In genomic region chr12:131239384-131240094, GRCh38 we compare ENCODE assay signal across 13 cellular contexts.
DNase-seq lines count a peak whose midpoint lies in the region; ATAC-seq and FAIRE-seq lines count a peak whose summit lies in the region.
"Had no signal": no experiment of that assay in that cellular context is flagged by ENCODE, and none has a peak within 500 bp of the region (broad histone marks: within the 10 kb centered on the region; RNA-seq: fewer than 3 reads in every experiment).

No MANE protein-coding gene starts in this region.

- H3K27ac Mint-ChIP-seq in activated naive CD4-positive, alpha-beta T cell treated with anti-CD3 and anti-CD28 coated beads for 36 hours: peak overlapping the region; percentile 66
- H3K27ac Mint-ChIP-seq in activated naive CD4-positive, alpha-beta T cell treated with anti-CD3 and anti-CD28 coated beads, Interleukin-2, amount 10 ng/mL, durations not matched to agents 7 days and 5 days: no peak overlapping the region
- peak overlapping the region; percentile 33 for H3K27ac Mint-ChIP-seq in stimulated activated naive CD8-positive, alpha-beta T cell treated with anti-CD3 and anti-CD28 coated beads, Interleukin-15, Interleukin-2, amounts not matched to agents 100 ng/mL and 50 ng/mL, for 24 hours

- no peak for DNase-seq in activated naive CD4-positive, alpha-beta T cell treated with anti-CD3 and anti-CD28 coated beads for 36 hours
- DNase-seq in activated naive CD4-positive, alpha-beta T cell treated with anti-CD3 and anti-CD28 coated beads, Interleukin-2, amount 10 ng/mL, durations not matched to agents 7 days and 5 days: no peak
- DNase-seq in HT-29 (ENCODE audit: low spot score) (no peak), NCI-H187 treated with DMSO at 0.1 percent for 48 hours (lab: John Stamatoyannopoulos, UW) (no peak), urothelium cell line (ENCODE audit: low spot score) (no peak)
- DNase-seq: activated CD4-positive, alpha-beta T cell treated with anti-CD3 and anti-CD28 coated beads for 4 hours; AML-193; EL; NCI-H524 treated with DMSO at 0.1 percent for 48 hours had no signal

- peaks cover 10% of the 10 kb centered on the region for H3K4me1 Mint-ChIP-seq in activated naive CD4-positive, alpha-beta T cell treated with anti-CD3 and anti-CD28 coated beads for 36 hours (ENCODE audit: low read depth)
- no peaks in the 10 kb centered on the region for H3K4me1 Mint-ChIP-seq in activated naive CD4-positive, alpha-beta T cell treated with anti-CD3 and anti-CD28 coated beads, Interleukin-2, amount 10 ng/mL, durations not matched to agents 7 days and 5 days
- H3K4me1 Mint-ChIP-seq in stimulated activated naive CD8-positive, alpha-beta T cell treated with anti-CD3 and anti-CD28 coated beads, Interleukin-15, Interleukin-2, amounts not matched to agents 100 ng/mL and 50 ng/mL, for 24 hours (ENCODE audit: low read depth): peaks cover 9% of the 10 kb centered on the region

- no peaks in the 10 kb centered on the region for H3K36me3 Mint-ChIP-seq in activated naive CD4-positive, alpha-beta T cell treated with anti-CD3 and anti-CD28 coated beads for 36 hours (ENCODE audit: low read depth)
- H3K36me3 Mint-ChIP-seq in activated naive CD4-positive, alpha-beta T cell treated with anti-CD3 and anti-CD28 coated beads, Interleukin-2, amount 10 ng/mL, durations not matched to agents 7 days and 5 days: no peaks in the 10 kb centered on the region
- no peaks in the 10 kb centered on the region for H3K36me3 Mint-ChIP-seq in stimulated activated naive CD8-positive, alpha-beta T cell treated with anti-CD3 and anti-CD28 coated beads, Interleukin-15, Interleukin-2, amounts not matched to agents 100 ng/mL and 50 ng/mL, for 24 hours (ENCODE audit: low read depth)

- peak; percentile 65 for ATAC-seq in GM21723 (IDR thresholded peaks at IDR 0.05; ENCODE audit: unreplicated experiment)
- peak; percentile 73 for ATAC-seq in HG03196 (IDR thresholded peaks at IDR 0.05; ENCODE audit: unreplicated experiment)

- no peaks in the 10 kb centered on the region for H3K9me3 Mint-ChIP-seq in activated naive CD4-positive, alpha-beta T cell treated with anti-CD3 and anti-CD28 coated beads for 36 hours
- no peaks in the 10 kb centered on the region for H3K9me3 Mint-ChIP-seq in activated naive CD4-positive, alpha-beta T cell treated with anti-CD3 and anti-CD28 coated beads, Interleukin-2, amount 10 ng/mL, durations not matched to agents 7 days and 5 days
- no peaks in the 10 kb centered on the region for H3K9me3 Mint-ChIP-seq in stimulated activated naive CD8-positive, alpha-beta T cell treated with anti-CD3 and anti-CD28 coated beads, Interleukin-15, Interleukin-2, amounts not matched to agents 100 ng/mL and 50 ng/mL, for 24 hours

- H3K27me3 Mint-ChIP-seq in activated naive CD4-positive, alpha-beta T cell treated with anti-CD3 and anti-CD28 coated beads for 36 hours (ENCODE audit: low read depth): no peaks in the 10 kb centered on the region
- H3K27me3 Mint-ChIP-seq in activated naive CD4-positive, alpha-beta T cell treated with anti-CD3 and anti-CD28 coated beads, Interleukin-2, amount 10 ng/mL, durations not matched to agents 7 days and 5 days: no peaks in the 10 kb centered on the region
- H3K27me3 Mint-ChIP-seq in stimulated activated naive CD8-positive, alpha-beta T cell treated with anti-CD3 and anti-CD28 coated beads, Interleukin-15, Interleukin-2, amounts not matched to agents 100 ng/mL and 50 ng/mL, for 24 hours: no peaks in the 10 kb centered on the region

- intact Hi-C loops in activated naive CD4-positive, alpha-beta T cell treated with anti-CD3 and anti-CD28 coated beads for 36 hours (cut with micrococcal nuclease): no loop called here

- CTCF ChIA-PET in activated naive CD4-positive, alpha-beta T cell treated with anti-CD3 and anti-CD28 coated beads for 36 hours (lab: Charles Lee): no interaction called here
- CTCF ChIA-PET in activated naive CD4-positive, alpha-beta T cell treated with anti-CD3 and anti-CD28 coated beads, Interleukin-2, amount 10 ng/mL, durations not matched to agents 7 days and 5 days (lab: Charles Lee): no interaction called here

- H3K4me3 Mint-ChIP-seq in activated naive CD4-positive, alpha-beta T cell treated with anti-CD3 and anti-CD28 coated beads for 36 hours: no peak overlapping the region
- H3K4me3 Mint-ChIP-seq in activated naive CD4-positive, alpha-beta T cell treated with anti-CD3 and anti-CD28 coated beads, Interleukin-2, amount 10 ng/mL, durations not matched to agents 7 days and 5 days: no peak overlapping the region
- H3K4me3 Mint-ChIP-seq in stimulated activated naive CD8-positive, alpha-beta T cell treated with anti-CD3 and anti-CD28 coated beads, Interleukin-15, Interleukin-2, amounts not matched to agents 100 ng/mL and 50 ng/mL, for 24 hours: no peak overlapping the region

- no peak for FAIRE-seq in urothelium cell line (lab: Jason Lieb, UNC)
- FAIRE-seq: H1 had no signal
